Comparison of ENCODE assay signal across 8 cellular contexts in genomic region chr22:17629167-17629489, GRCh38. TPM values are rescaled to one million over a fixed set of nuclear protein-coding genes. Genes with fewer than 3 reads are reported as not detected.
DNase-seq lines count a peak whose midpoint lies in the region; ATAC-seq and TF ChIP-seq lines count a peak whose summit lies in the region.

No MANE protein-coding gene starts in this region.

- ATAC-seq in Panc1 = no peak

- H3K4me1 ChIP-seq in CD8-positive, alpha-beta memory T cell (ENCODE audit: insufficient read depth, low read length) = peaks cover 18% of the 10 kb centered on the region
- H3K4me1 ChIP-seq in Panc1 (ENCODE audit: control insufficient read depth, insufficient read depth, low read length) = peaks cover 23% of the 10 kb centered on the region
- H3K4me1 ChIP-seq in osteoblast (ENCODE audit: insufficient read depth, low read length) = peaks cover 23% of the 10 kb centered on the region

- H3K4me2 ChIP-seq in osteoblast (ENCODE audit: insufficient read depth, low read length) = peak overlapping the region; percentile 97

- H3K36me3 Mint-ChIP-seq in CD8-positive, alpha-beta memory T cell = peaks cover 0 to 25% (median 0%) of the 10 kb centered on the region in 3 donors

- peaks cover 19 to 39% (median 35%) of the 10 kb centered on the region in 3 donors for H3K4me1 Mint-ChIP-seq in CD8-positive, alpha-beta memory T cell

- no peaks in the 10 kb centered on the region for H3K9me3 Mint-ChIP-seq in CD8-positive, alpha-beta memory T cell

- POLR2A ChIA-PET in CD8-positive, alpha-beta memory T cell (lab: Charles Lee) = no interaction called here
- POLR2A ChIA-PET in Panc1 (lab: Charles Lee) = interaction anchor here (0.6 to 1.5 kb wide), 2 partner anchors 10 to 465 kb away, joined by 3 read pairs; partner anchors contain the start of gene BCL2L13

- no peaks in the 10 kb centered on the region for H3K9me3 ChIP-seq in CD8-positive, alpha-beta memory T cell (ENCODE audit: low read length)
- no peaks in the 10 kb centered on the region for H3K9me3 ChIP-seq in Panc1 (ENCODE audit: control insufficient read depth, insufficient read depth, low read depth, low read length)
- no peaks in the 10 kb centered on the region for H3K9me3 ChIP-seq in osteoblast (ENCODE audit: low read depth, low read length)

- TF ChIP-seq CTCF in Panc1 (IDR thresholded peaks at IDR 0.05) (no peak), osteoblast (IDR thresholded peaks at IDR 0.05; ENCODE audit: extremely low read depth, low read depth, low read length) (no peak)

- no peaks in the 10 kb centered on the region for H3K27me3 Mint-ChIP-seq in CD8-positive, alpha-beta memory T cell

- peak overlapping the region; percentile 93 to 99 (median 98) for H3K4me3 Mint-ChIP-seq in CD8-positive, alpha-beta memory T cell

- H3K4me3 ChIP-seq in CD8-positive, alpha-beta memory T cell (ENCODE audit: low read length) = peak overlapping the region; percentile 100
- H3K4me3 ChIP-seq in Panc1 (ENCODE audit: low read depth in 2 of 2, low read length in 2 of 2) (peak overlapping the region; percentile 97 to 98), osteoblast (ENCODE audit: insufficient read depth, low read length) (peak overlapping the region; percentile 100)

- H3K27ac ChIP-seq in CD8-positive, alpha-beta memory T cell (ENCODE audit: low read depth, low read length) = peak overlapping the region; percentile 99
- H3K27ac ChIP-seq in Panc1 (ENCODE audit: low read length) = peak overlapping the region; percentile 97
- H3K27ac ChIP-seq in epithelial cell of prostate = peak overlapping the region; percentile 96
- H3K27ac ChIP-seq in osteoblast (ENCODE audit: low read depth, low read length) = peak overlapping the region; percentile 99

- in situ Hi-C loops in Panc1 (cut with HindIII; ENCODE audit: low pct_unique_long_range_greater_than_20kb, low sequenced_read_pairs) = no loop called here

- peak overlapping the region; percentile 94 for H2AFZ ChIP-seq in osteoblast (ENCODE audit: low read length)

- DNase-seq in CD8-positive, alpha-beta memory T cell = no peak
- DNase-seq in Panc1 (ENCODE audit: low read depth, low spot score) (no peak), epithelial cell of prostate (ENCODE audit: low read depth, low spot score) (no peak), osteoblast (ENCODE audit: insufficient read length, low spot score, missing footprints) (no peak), H4 (ENCODE audit: low spot score) (no peak), GF-D8 (lab: John Stamatoyannopoulos, UW) (no peak), NCI-H510A (lab: John Stamatoyannopoulos, UW) (no peak)
- DNase-seq in activated effector memory CD4-positive, alpha-beta T cell treated with anti-CD3 and anti-CD28 coated beads, Interleukin-2, amount 50 U/mL, for 16 hours = no peak

- H3K27me3 ChIP-seq in CD8-positive, alpha-beta memory T cell (ENCODE audit: insufficient read depth, low read length, poor library complexity, severe bottlenecking) = no peaks in the 10 kb centered on the region
- H3K27me3 ChIP-seq in Panc1 (ENCODE audit: control insufficient read depth, insufficient read depth, low read length) = no peaks in the 10 kb centered on the region
- H3K27me3 ChIP-seq in osteoblast (ENCODE audit: insufficient read depth, low read length) = no peaks in the 10 kb centered on the region

- peak overlapping the region; percentile 95 to 99 (median 99) for H3K27ac Mint-ChIP-seq in CD8-positive, alpha-beta memory T cell

- peaks cover 9% of the 10 kb centered on the region for H4K20me1 ChIP-seq in osteoblast (ENCODE audit: insufficient read depth, low read length)

- CTCF ChIA-PET in CD8-positive, alpha-beta memory T cell (lab: Charles Lee) = no interaction called here
- CTCF ChIA-PET in Panc1 (lab: Charles Lee) = no interaction called here

- H3K79me2 ChIP-seq in osteoblast (ENCODE audit: insufficient read depth, low read length) = peaks cover 44% of the 10 kb centered on the region

- no TSS peak for BruUV-seq in Panc1 (replicated peaks; lab: Mats Ljungman, UMichigan)

- intact Hi-C loops in Panc1 (cut with micrococcal nuclease; ENCODE audit: unreplicated experiment) = no loop called here

- no peaks in the 10 kb centered on the region for H3K36me3 ChIP-seq in CD8-positive, alpha-beta memory T cell (ENCODE audit: insufficient read depth, low read length)
- H3K36me3 ChIP-seq in Panc1 (ENCODE audit: control insufficient read depth, insufficient read depth, low read length) (peaks cover 2% of the 10 kb centered on the region; the same call in 1 of the 2 replicates), osteoblast (ENCODE audit: insufficient read depth, low read length) (no peaks in the 10 kb centered on the region)

RNA-seq across cellular contexts. Expression of gene ATP6V1E1, which starts 0.6 kb away (rescaled TPM):
- total RNA-seq in CD8-positive, alpha-beta memory T cell = 10 to 100 TPM; 96.0 to 97.6 TPM
- polyA plus RNA-seq in CD8-positive, alpha-beta memory T cell = 119 TPM
- total RNA-seq in Panc1 (2021; ENCODE audit: unreplicated experiment) = 136 TPM
- 110 TPM for polyA plus RNA-seq in Panc1 (2012; ENCODE audit: insufficient read length)
- total RNA-seq in osteoblast = 120 and 147 TPM in 2 replicates
- total RNA-seq in H4 (2014; rRNA removed; shearing (Covaris generic)) = 93.4 and 125 TPM in 2 replicates

RNA-seq across cellular contexts. Expression of gene BCL2L13, which starts 9.4 kb away (rescaled TPM):
- total RNA-seq in CD8-positive, alpha-beta memory T cell = 10 to 100 TPM; 39.8 to 40.1 TPM
- 41.1 TPM for polyA plus RNA-seq in CD8-positive, alpha-beta memory T cell
- total RNA-seq in Panc1 (2021; ENCODE audit: unreplicated experiment) (44.0 TPM), osteoblast (82.2 and 86.5 TPM in 2 replicates)
- 25.7 TPM for polyA plus RNA-seq in Panc1 (2012; ENCODE audit: insufficient read length)
- total RNA-seq in H4 (2014; rRNA removed; shearing (Covaris generic)) = 47.0 and 51.1 TPM in 2 replicates
